ENCODE assay signal across 15 cellular contexts in genomic region chr5:157546456-157547100, GRCh38. TPM values are rescaled to one million over a fixed set of nuclear protein-coding genes. Genes with fewer than 3 reads are reported as not detected.
DNase-seq lines count a peak whose midpoint lies in the region; ATAC-seq, FAIRE-seq and TF ChIP-seq lines count a peak whose summit lies in the region.
"Had no signal": no experiment of that assay in that cellular context is flagged by ENCODE, and none has a peak within 500 bp of the region (broad histone marks: within the 10 kb centered on the region; RNA-seq: fewer than 3 reads in every experiment).

No MANE protein-coding gene starts in this region.

- peaks cover 21 to 98% (median 89%) of the 10 kb centered on the region in 9 donors for H3K4me1 ChIP-seq in heart right ventricle

- TF ChIP-seq CTCF in heart right ventricle (IDR thresholded peaks at IDR 0.05): no peak

- peak overlapping the region; percentile 76 for H3K4me3 Mint-ChIP-seq in T-helper 2 cell treated with Interferon-gamma antibody and Interleukin-4, amounts not matched to agents 5 μg/mL and 100 μg/mL, for 36 hours
- H3K4me3 Mint-ChIP-seq in activated T-helper 2 cell treated with anti-CD3 and anti-CD28 coated beads, Interferon-gamma antibody, Interleukin-2, Interleukin-4, amounts not matched to agents 10 μg/mL and 5 μg/mL and 100 μg/mL, durations not matched to agents 14 hours and 24 hours and 36 hours (ENCODE audit: low read depth): peak overlapping the region; percentile 43
- peak overlapping the region; percentile 19 for H3K4me3 Mint-ChIP-seq in stimulated activated memory B cell treated with anti-CD40 and anti-IgM and Interleukin-4, amounts not matched to agents 10 μg/mL and 1 μg/mL and 100 μg/mL, for 72 hours

- H3K27me3 Mint-ChIP-seq in T-helper 2 cell treated with Interferon-gamma antibody and Interleukin-4, amounts not matched to agents 5 μg/mL and 100 μg/mL, for 36 hours (ENCODE audit: low read depth): no peaks in the 10 kb centered on the region
- H3K27me3 Mint-ChIP-seq in activated T-helper 2 cell treated with anti-CD3 and anti-CD28 coated beads, Interferon-gamma antibody, Interleukin-2, Interleukin-4, amounts not matched to agents 10 μg/mL and 5 μg/mL and 100 μg/mL, durations not matched to agents 14 hours and 24 hours and 36 hours (ENCODE audit: low read depth): no peaks in the 10 kb centered on the region
- no peaks in the 10 kb centered on the region for H3K27me3 Mint-ChIP-seq in stimulated activated memory B cell treated with anti-CD40 and anti-IgM and Interleukin-4, amounts not matched to agents 10 μg/mL and 1 μg/mL and 100 μg/mL, for 72 hours

- no peaks in the 10 kb centered on the region for H3K9me3 ChIP-seq in heart right ventricle

- ATAC-seq in heart right ventricle (peak; percentile 52 to 81 (median 65)), HG02610 (IDR thresholded peaks at IDR 0.05; ENCODE audit: unreplicated experiment) (no peak)
- no peak for ATAC-seq in stimulated activated memory B cell treated with anti-CD40 and anti-IgM and Interleukin-4, amounts not matched to agents 10 μg/mL and 1 μg/mL and 100 μg/mL, for 72 hours
- ATAC-seq: HCT116 had no signal

- intact Hi-C loops in activated T-helper 2 cell treated with anti-CD3 and anti-CD28 coated beads, Interferon-gamma antibody, Interleukin-2, Interleukin-4, amounts not matched to agents 10 μg/mL and 5 μg/mL and 100 μg/mL, durations not matched to agents 14 hours and 24 hours and 36 hours (cut with micrococcal nuclease): no loop called here
- intact Hi-C loops in heart right ventricle (cut with DNase I): no loop called here

- H3K27ac ChIP-seq in heart right ventricle: peak overlapping the region in 8 of 10 donors; percentile 41 to 87 (median 77)

- DNase-seq in T-helper 2 cell treated with Interferon-gamma antibody and Interleukin-4, amounts not matched to agents 5 μg/mL and 100 μg/mL, for 36 hours (ENCODE audit: low spot score): no peak
- DNase-seq in T-helper 2 cell: no peak
- DNase-seq in activated T-helper 2 cell treated with anti-CD3 and anti-CD28 coated beads, Interferon-gamma antibody, Interleukin-2, Interleukin-4, amounts not matched to agents 10 μg/mL and 5 μg/mL and 100 μg/mL, durations not matched to agents 14 hours and 24 hours and 36 hours (ENCODE audit: low spot score): no peak
- DNase-seq in heart right ventricle: peak; percentile 40 to 65
- no peak for DNase-seq in frontal cortex (ENCODE audit: low spot score in 2 of 2)
- no peak for DNase-seq in NCI-H2081 treated with DMSO at 0.1 percent for 48 hours (lab: John Stamatoyannopoulos, UW)
- DNase-seq: activated naive CD4-positive, alpha-beta T cell; NCI-H2171 treated with DMSO at 0.1 percent for 48 hours; stimulated activated CD4-positive, alpha-beta T cell treated with anti-CD3 and anti-CD28 coated beads, Interleukin-15, amount 100 ng/mL, for 24 hours had no signal

- H3K4me3 ChIP-seq in heart right ventricle: no peak overlapping the region

- WGBS in heart right ventricle, 2 donors: 44 to 55% methylated on average over 6 of the region's 6 CpGs

- no peaks in the 10 kb centered on the region for H3K9me3 Mint-ChIP-seq in T-helper 2 cell treated with Interferon-gamma antibody and Interleukin-4, amounts not matched to agents 5 μg/mL and 100 μg/mL, for 36 hours
- no peaks in the 10 kb centered on the region for H3K9me3 Mint-ChIP-seq in activated T-helper 2 cell treated with anti-CD3 and anti-CD28 coated beads, Interferon-gamma antibody, Interleukin-2, Interleukin-4, amounts not matched to agents 10 μg/mL and 5 μg/mL and 100 μg/mL, durations not matched to agents 14 hours and 24 hours and 36 hours
- H3K9me3 Mint-ChIP-seq in stimulated activated memory B cell treated with anti-CD40 and anti-IgM and Interleukin-4, amounts not matched to agents 10 μg/mL and 1 μg/mL and 100 μg/mL, for 72 hours: no peaks in the 10 kb centered on the region

- peaks cover 79% of the 10 kb centered on the region for H3K36me3 Mint-ChIP-seq in T-helper 2 cell treated with Interferon-gamma antibody and Interleukin-4, amounts not matched to agents 5 μg/mL and 100 μg/mL, for 36 hours (ENCODE audit: low read depth)
- peaks cover 83% of the 10 kb centered on the region for H3K36me3 Mint-ChIP-seq in activated T-helper 2 cell treated with anti-CD3 and anti-CD28 coated beads, Interferon-gamma antibody, Interleukin-2, Interleukin-4, amounts not matched to agents 10 μg/mL and 5 μg/mL and 100 μg/mL, durations not matched to agents 14 hours and 24 hours and 36 hours (ENCODE audit: low read depth)
- H3K36me3 Mint-ChIP-seq in stimulated activated memory B cell treated with anti-CD40 and anti-IgM and Interleukin-4, amounts not matched to agents 10 μg/mL and 1 μg/mL and 100 μg/mL, for 72 hours: peaks cover 22% of the 10 kb centered on the region

- H3K36me3 ChIP-seq in heart right ventricle: no peaks in the 10 kb centered on the region

- no peak for FAIRE-seq in frontal cortex (lab: Jason Lieb, UNC)
- FAIRE-seq: A204.1, GM12891, RCC 7860 had no signal

- H3K27me3 ChIP-seq in heart right ventricle: no peaks in the 10 kb centered on the region

- peak overlapping the region; percentile 96 for H3K27ac Mint-ChIP-seq in T-helper 2 cell treated with Interferon-gamma antibody and Interleukin-4, amounts not matched to agents 5 μg/mL and 100 μg/mL, for 36 hours
- H3K27ac Mint-ChIP-seq in activated T-helper 2 cell treated with anti-CD3 and anti-CD28 coated beads, Interferon-gamma antibody, Interleukin-2, Interleukin-4, amounts not matched to agents 10 μg/mL and 5 μg/mL and 100 μg/mL, durations not matched to agents 14 hours and 24 hours and 36 hours: peak overlapping the region; percentile 97
- peak overlapping the region; percentile 75 for H3K27ac Mint-ChIP-seq in stimulated activated memory B cell treated with anti-CD40 and anti-IgM and Interleukin-4, amounts not matched to agents 10 μg/mL and 1 μg/mL and 100 μg/mL, for 72 hours

- H3K4me1 Mint-ChIP-seq in T-helper 2 cell treated with Interferon-gamma antibody and Interleukin-4, amounts not matched to agents 5 μg/mL and 100 μg/mL, for 36 hours (ENCODE audit: low read depth): peaks cover 91% of the 10 kb centered on the region
- peaks cover 94% of the 10 kb centered on the region for H3K4me1 Mint-ChIP-seq in activated T-helper 2 cell treated with anti-CD3 and anti-CD28 coated beads, Interferon-gamma antibody, Interleukin-2, Interleukin-4, amounts not matched to agents 10 μg/mL and 5 μg/mL and 100 μg/mL, durations not matched to agents 14 hours and 24 hours and 36 hours (ENCODE audit: low read depth)
- peaks cover 92% of the 10 kb centered on the region for H3K4me1 Mint-ChIP-seq in stimulated activated memory B cell treated with anti-CD40 and anti-IgM and Interleukin-4, amounts not matched to agents 10 μg/mL and 1 μg/mL and 100 μg/mL, for 72 hours

RNA-seq across cellular contexts. Expression of gene ADAM19, which starts 29.0 kb away (rescaled TPM):
- total RNA-seq in activated T-helper 2 cell treated with anti-CD3 and anti-CD28 coated beads, Interferon-gamma antibody, Interleukin-2, Interleukin-4, amounts not matched to agents 10 μg/mL and 5 μg/mL and 100 μg/mL, durations not matched to agents 14 hours and 24 hours and 36 hours: 229 and 237 TPM in 2 replicates
- total RNA-seq in heart right ventricle (10 to 100 TPM in 7 of 10 donors, 1 to 10 TPM in 3; 5.5 to 49.6 (median 28.1) TPM), frontal cortex (12.6 TPM)
- polyA plus RNA-seq in heart right ventricle: 1 to 10 TPM; 6.4 to 8.8 TPM

Comparison
In these comparisons a context has a peak if more than half of its experiments do, and no peak if none do; other contexts are left out.
1. DNase-seq: peak in heart right ventricle (2 of 2); none in T-helper 2 cell treated with Interferon-gamma antibody and Interleukin-4, amounts not matched to agents 5 μg/mL and 100 μg/mL, for 36 hours (single experiment), T-helper 2 cell (0 of 5), activated T-helper 2 cell treated with anti-CD3 and anti-CD28 coated beads, Interferon-gamma antibody, Interleukin-2, Interleukin-4, amounts not matched to agents 10 μg/mL and 5 μg/mL and 100 μg/mL, durations not matched to agents 14 hours and 24 hours and 36 hours (single experiment), frontal cortex (0 of 2) and NCI-H2081 treated with DMSO at 0.1 percent for 48 hours (single experiment).
2. H3K4me3 Mint-ChIP-seq: peak in every context shown above with its lines; median percentile 76 in T-helper 2 cell treated with Interferon-gamma antibody and Interleukin-4, amounts not matched to agents 5 μg/mL and 100 μg/mL, for 36 hours; 43 in activated T-helper 2 cell treated with anti-CD3 and anti-CD28 coated beads, Interferon-gamma antibody, Interleukin-2, Interleukin-4, amounts not matched to agents 10 μg/mL and 5 μg/mL and 100 μg/mL, durations not matched to agents 14 hours and 24 hours and 36 hours; 19 in stimulated activated memory B cell treated with anti-CD40 and anti-IgM and Interleukin-4, amounts not matched to agents 10 μg/mL and 1 μg/mL and 100 μg/mL, for 72 hours.
3. ATAC-seq: peak in heart right ventricle (8 of 8); none in stimulated activated memory B cell treated with anti-CD40 and anti-IgM and Interleukin-4, amounts not matched to agents 10 μg/mL and 1 μg/mL and 100 μg/mL, for 72 hours (single experiment) and HG02610 (single experiment).
4. Peak in every context shown above with its lines, with median percentiles within 50 percentile points of each other: H3K27ac Mint-ChIP-seq.